Comparison of ENCODE assay signal across 8 cellular contexts in the genomic region with DNA sequence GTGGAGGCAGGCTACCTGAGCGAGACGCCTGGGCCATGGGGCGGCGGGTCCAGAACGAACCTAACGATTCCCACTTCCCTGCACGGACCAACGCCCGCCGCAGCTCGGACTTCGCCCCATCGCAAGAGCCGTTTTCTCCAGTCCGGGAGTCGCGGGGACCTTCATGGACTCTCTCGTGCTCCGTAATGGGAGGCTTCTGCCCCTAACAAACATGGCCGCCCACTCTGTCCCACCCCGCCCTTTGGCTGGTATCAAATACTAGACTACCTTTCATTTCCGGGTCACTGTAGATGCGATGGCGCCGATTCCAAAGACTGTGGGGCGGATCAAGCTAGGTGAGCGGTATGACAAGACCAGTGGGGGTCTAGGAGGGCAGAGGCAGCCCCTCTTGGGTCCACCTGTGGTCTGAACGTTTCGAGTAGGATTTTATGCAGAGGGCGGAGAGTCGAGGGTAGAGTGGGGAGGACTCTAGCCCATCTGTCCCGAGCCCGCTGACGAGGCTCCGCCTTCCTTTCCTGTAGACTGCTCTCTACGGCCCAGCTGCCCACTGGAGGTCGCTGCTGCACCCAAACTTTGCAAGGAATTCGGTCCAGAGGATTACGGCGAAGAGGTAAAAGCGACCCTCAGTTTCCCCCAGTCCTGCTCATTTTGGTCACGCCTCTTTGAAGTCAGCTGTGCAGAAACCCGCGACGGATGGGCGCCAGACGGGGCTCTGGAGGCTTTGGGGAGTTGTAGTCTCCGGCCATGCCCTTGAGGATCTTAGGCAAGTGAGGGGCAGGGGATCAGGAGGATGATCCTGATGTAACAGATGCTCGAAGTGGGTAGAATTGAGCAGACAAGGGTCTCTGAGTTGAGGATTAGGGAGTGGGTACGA. TPM values are rescaled to one million over a fixed set of nuclear protein-coding genes. Genes with fewer than 3 reads are reported as not detected.
DNase-seq lines count a peak whose midpoint lies in the region; ATAC-seq and TF ChIP-seq lines count a peak whose summit lies in the region.

A gene with protein sequence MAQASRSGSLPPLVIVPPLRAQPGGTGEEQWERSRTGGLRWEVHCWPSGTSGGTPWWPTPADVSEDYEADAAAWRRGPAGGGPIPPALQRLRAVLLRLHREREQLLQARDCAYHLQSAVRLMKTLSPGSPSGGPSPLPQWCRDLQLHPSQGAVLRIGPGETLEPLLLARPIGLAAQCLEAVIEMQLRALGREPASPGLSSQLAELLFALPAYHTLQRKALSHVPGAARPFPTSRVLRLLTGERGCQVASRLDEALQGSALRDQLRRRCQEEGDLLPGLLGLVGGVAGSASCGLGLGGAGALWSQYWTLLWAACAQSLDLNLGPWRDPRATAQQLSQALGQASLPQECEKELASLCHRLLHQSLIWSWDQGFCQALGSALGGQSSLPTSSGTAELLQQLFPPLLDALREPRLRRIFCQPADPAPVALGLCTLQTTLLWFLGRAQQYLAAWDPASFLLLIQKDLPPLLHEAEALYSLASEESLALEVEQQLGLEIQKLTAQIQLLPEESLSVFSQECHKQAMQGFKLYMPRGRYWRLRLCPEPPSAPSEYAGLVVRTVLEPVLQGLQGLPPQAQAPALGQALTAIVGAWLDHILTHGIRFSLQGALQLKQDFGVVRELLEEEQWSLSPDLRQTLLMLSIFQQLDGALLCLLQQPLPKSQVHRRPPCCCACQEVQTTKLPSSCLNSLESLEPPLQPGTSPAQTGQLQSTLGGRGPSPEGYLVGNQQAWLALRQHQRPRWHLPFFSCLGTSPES (minus strand): TSS at position 198 of the 874 bp plus-strand sequence. CDS start 161 bp downstream, at position 37.
A gene (plus strand): TSS at position 281 of the 874 bp plus-strand sequence. CDS start 15 bp downstream, at position 296.

- H3F3A ChIP-seq in PC-3 (ENCODE audit: low read length, unreplicated experiment), result no peaks in the 10 kb centered on the region

- POLR2A ChIA-PET in PC-3 (lab: Charles Lee; ENCODE audit: unreplicated experiment), result no interaction called here

- intact Hi-C loops in PC-3 (cut with micrococcal nuclease), result loop anchor here (1.0 kb wide), 6 partner anchors 15 to 104 kb away; a partner anchor contains a TSS

- peaks cover 12 to 22% (median 20%) of the 10 kb centered on the region in 3 donors for H3K4me1 Mint-ChIP-seq in IgD-negative memory B cell

- DNase-seq in DMS53 (lab: John Stamatoyannopoulos, UW) (peak; percentile 98), PC-3 (peak; percentile 94), activated T-cell treated with anti-CD3 and anti-CD28 coated beads for 48 hours (ENCODE audit: low read depth) (peak; percentile 87)
- DNase-seq in stimulated activated CD8-positive, alpha-beta memory T cell treated with anti-CD3 and anti-CD28 coated beads, Interleukin-7, amount 100 ng/mL, for 4 hours (ENCODE audit: low read depth in 2 of 2), result peak; percentile 88 to 93

- H3K27ac Mint-ChIP-seq in IgD-negative memory B cell, result peak within 1 kb of the TSS; percentile 66 to 99 (median 97)

- peaks cover 50% of the 10 kb centered on the region for H3K79me2 ChIP-seq in PC-3 (ENCODE audit: low read length)

- H3K4me3 Mint-ChIP-seq in IgD-negative memory B cell, result peak within 1 kb of the TSS; percentile 90 to 100 (median 100)

- H3K4me1 ChIP-seq in PC-3 (ENCODE audit: insufficient read depth, low read length) (peaks cover 24% of the 10 kb centered on the region), esophagus (ENCODE audit: control insufficient read depth in 2 of 2, insufficient read depth in 2 of 2, low read length in 1 of 2) (peaks cover 13% of the 10 kb centered on the region in 2 donors), muscle layer of duodenum (ENCODE audit: control insufficient read depth in 1 of 2, insufficient read depth in 2 of 2, low read length in 2 of 2) (peaks cover 13 to 30% of the 10 kb centered on the region in 2 donors)

- no peaks in the 10 kb centered on the region for H3K9me2 ChIP-seq in PC-3 (replicated peaks; ENCODE audit: low read length)

- peaks cover 2% of the 10 kb centered on the region; the same call in 1 of the 2 replicates for H3K36me3 ChIP-seq in PC-3 (ENCODE audit: low read depth, low read length)
- H3K36me3 ChIP-seq in esophagus (ENCODE audit: control insufficient read depth in 2 of 2, insufficient read depth in 2 of 2, low read length in 1 of 2), result peaks cover 0 to 5% of the 10 kb centered on the region in 2 donors
- H3K36me3 ChIP-seq in muscle layer of duodenum (ENCODE audit: control insufficient read depth in 1 of 2, insufficient read depth in 2 of 2, low read length in 2 of 2), result peaks cover 7 to 18% of the 10 kb centered on the region in 2 donors

- no peaks in the 10 kb centered on the region for H3K27me3 Mint-ChIP-seq in IgD-negative memory B cell

- H3K36me3 Mint-ChIP-seq in IgD-negative memory B cell, result peaks cover 6% of the 10 kb centered on the region

- peak within 1 kb of the TSS; percentile 84 for H3K9ac ChIP-seq in PC-3 (ENCODE audit: low read length)

- TF ChIP-seq CTCF in PC-3 (conservative IDR thresholded peaks at IDR 0.05; ENCODE audit: low read depth, low read length), result peak; percentile 95

- CTCF ChIA-PET in PC-3 (lab: Charles Lee), result interaction anchor here (0.8 to 1.3 kb wide), 2 partner anchors 31 to 49 kb away, joined by 5 to 7 read pairs; a partner anchor contains a TSS

- BruUV-seq in PC-3 (replicated peaks; lab: Mats Ljungman, UMichigan), result TSS peak; percentile 95

- no peaks in the 10 kb centered on the region for H3K9me3 Mint-ChIP-seq in IgD-negative memory B cell

- peak within 1 kb of the TSS; percentile 46 for H3K27ac ChIP-seq in PC-3 (ENCODE audit: low read length)
- H3K27ac ChIP-seq in esophagus (ENCODE audit: low read depth in 2 of 2, low read length in 1 of 2), result peak within 1 kb of the TSS; percentile 88 to 98
- H3K27ac ChIP-seq in muscle layer of duodenum (ENCODE audit: low read length), result peak within 1 kb of the TSS; percentile 96

- H3K9me3 ChIP-seq in PC-3 (ENCODE audit: low read length), result no peaks in the 10 kb centered on the region
- H3K9me3 ChIP-seq in esophagus (ENCODE audit: control insufficient read depth in 2 of 2, insufficient read depth in 1 of 2, low read depth in 1 of 2, low read length in 1 of 2), result no peaks in the 10 kb centered on the region
- no peaks in the 10 kb centered on the region for H3K9me3 ChIP-seq in muscle layer of duodenum (ENCODE audit: control insufficient read depth in 1 of 2, low read length in 2 of 2)

- ATAC-seq in GM21528 (IDR thresholded peaks at IDR 0.05; ENCODE audit: low FRiP score, unreplicated experiment) (peak; percentile 90), PC-3 (peak; percentile 90)

- H3K4me2 ChIP-seq in PC-3 (ENCODE audit: low read length), result peak within 1 kb of the TSS; percentile 91

- H3K4me3 ChIP-seq in PC-3 (ENCODE audit: low read length) (peak within 1 kb of the TSS; percentile 84), esophagus (ENCODE audit: low read depth in 1 of 2, low read length in 2 of 2) (peak within 1 kb of the TSS; percentile 76 to 84), muscle layer of duodenum (ENCODE audit: low read depth in 1 of 2, low read length in 2 of 2) (peak within 1 kb of the TSS; percentile 98)

- H3K27me3 ChIP-seq in PC-3 (ENCODE audit: low read length) (no peaks in the 10 kb centered on the region), esophagus (ENCODE audit: control insufficient read depth in 1 of 2, insufficient read depth in 2 of 2, low read length in 2 of 2) (no peaks in the 10 kb centered on the region), muscle layer of duodenum (ENCODE audit: low read depth, low read length) (no peaks in the 10 kb centered on the region)

- H4K20me1 ChIP-seq in PC-3 (ENCODE audit: low read length), result no peaks in the 10 kb centered on the region

- H2AFZ ChIP-seq in PC-3 (ENCODE audit: low read length), result peak within 1 kb of the TSS; percentile 97

- WGBS in esophagus, 2 donors, result 1% methylated on average over 49 to 50 of the region's 50 CpGs

RNA-seq across cellular contexts. Expression of the first gene that starts in this region (rescaled TPM):
- polyA plus RNA-seq in IgD-negative memory B cell (9.2 TPM), esophagus (10 to 100 TPM in 1 of 2 donors, 1 to 10 TPM in 1; 4.3 to 10.3 TPM)
- 14.7 and 21.1 TPM in 2 replicates for total RNA-seq in PC-3 (2014; rRNA removed)

RNA-seq across cellular contexts. Expression of the second gene that starts in this region (rescaled TPM):
- 26.4 TPM for polyA plus RNA-seq in IgD-negative memory B cell
- total RNA-seq in PC-3 (2014; rRNA removed), result 21.1 and 21.4 TPM in 2 replicates
- polyA plus RNA-seq in esophagus, result 10 to 100 TPM in 1 of 2 donors, 1 to 10 TPM in 1; 9.7 to 13.4 TPM

Comparison
In these comparisons a context has a peak if more than half of its experiments do, and no peak if none do; other contexts are left out.
1. Peak in every context shown above with its lines: DNase-seq, ATAC-seq, H3K4me3 ChIP-seq and H3K27ac ChIP-seq.
2. H3K27ac ChIP-seq: peak in every context shown above with its lines; median percentile 96 in muscle layer of duodenum; 93 in esophagus; 46 in PC-3.